In genomic region chr3:187079090-187080022, GRCh38 we compare ENCODE assay signal across 22 cellular contexts. TPM values are rescaled to one million over a fixed set of nuclear protein-coding genes. Genes with fewer than 3 reads are reported as not detected.
DNase-seq lines count a peak whose midpoint lies in the region; ATAC-seq, FAIRE-seq and TF ChIP-seq lines count a peak whose summit lies in the region.
"Had no signal": no experiment of that assay in that cellular context is flagged by ENCODE, and none has a peak within 500 bp of the region (broad histone marks: within the 10 kb centered on the region; RNA-seq: fewer than 3 reads in every experiment).

No MANE protein-coding gene starts in this region.

- H2BK20ac ChIP-seq in H1 (ENCODE audit: low read length), result no peak overlapping the region

- DNase-seq in activated T-cell treated with anti-CD3 and anti-CD28 coated beads, Interleukin-2, amount 50 U/mL, for 24 hours, result no peak
- DNase-seq in activated T-cell treated with anti-CD3 and anti-CD28 coated beads, Interleukin-2, amount 50 U/mL, for 1 hour, result no peak
- DNase-seq in H1 (ENCODE audit: low read depth in 1 of 2, low spot score in 2 of 2), result peak in 1 of 2 experiments; percentile 44
- DNase-seq in superior temporal gyrus (ENCODE audit: extremely low spot score), result no peak
- DNase-seq in stimulated activated CD4-positive, alpha-beta T cell treated with anti-CD3 and anti-CD28 coated beads, Interleukin-1b, Interleukin-23, amount 100 ng/mL, for 48 hours, result no peak
- DNase-seq: cortex of kidney; DMS 273 treated with DMSO at 0.1 percent for 48 hours; NCI-H1417; NCI-H2171; NCI-H526; sigmoid colon; stimulated activated CD4-positive, alpha-beta T cell treated with anti-CD3 and anti-CD28 coated beads, Interleukin-2, amount 100 ng/mL, for 24 hours; uterus had no signal

- TF ChIP-seq EP300 in H1 (IDR thresholded peaks at IDR 0.05; ENCODE audit: borderline replicate concordance in 1 of 2, low read depth in 2 of 2, low read length in 2 of 2), result no peak

- H3K27ac Mint-ChIP-seq in activated T-cell treated with anti-CD3 and anti-CD28 coated beads, Interleukin-2, amount 50 U/mL, for 24 hours, result peak overlapping the region; percentile 69
- peak overlapping the region; percentile 51 for H3K27ac Mint-ChIP-seq in stimulated activated memory B cell treated with anti-CD40 and anti-IgM and Interleukin-4, amounts not matched to agents 10 μg/mL and 1 μg/mL and 100 μg/mL, for 72 hours

- H3K36me3 ChIP-seq in HUES64 (ENCODE audit: insufficient read depth, low read length) (peaks cover 38% of the 10 kb centered on the region), H1 (ENCODE audit: control insufficient read depth in 2 of 4, insufficient read depth in 4 of 4, low read length in 3 of 4) (peaks cover 4 to 37% (median 17%) of the 10 kb centered on the region in 4 experiments; a peak in 7 of 8 replicates)
- H3K36me3 ChIP-seq: breast epithelium, sigmoid colon, uterus had no signal

- H3K4ac ChIP-seq in H1 (replicated peaks; ENCODE audit: insufficient read length, low read depth, low read length), result no peak overlapping the region

- H2AK5ac ChIP-seq in H1 (ENCODE audit: low read depth, low read length), result no peak overlapping the region

- no peak for TF ChIP-seq CTCF in H1 (IDR thresholded peaks at IDR 0.05; ENCODE audit: control extremely low read depth in 1 of 3, insufficient read depth in 1 of 3, low read depth in 1 of 3, low read length in 3 of 3)

- no peaks in the 10 kb centered on the region; the same call in 1 of the 2 replicates for H3K79me1 ChIP-seq in H1 (ENCODE audit: low read depth, low read length)

- no peak overlapping the region for H3K4me3 Mint-ChIP-seq in activated T-cell treated with anti-CD3 and anti-CD28 coated beads, Interleukin-2, amount 50 U/mL, for 24 hours
- no peak overlapping the region for H3K4me3 Mint-ChIP-seq in stimulated activated memory B cell treated with anti-CD40 and anti-IgM and Interleukin-4, amounts not matched to agents 10 μg/mL and 1 μg/mL and 100 μg/mL, for 72 hours

- CTCF ChIA-PET in H1 (lab: Charles Lee; ENCODE audit: partially characterized antibody), result interaction anchor here (0.6 kb wide), 1 partner anchor 62 kb away, joined by 3 read pairs; no protein-coding TSS in a partner anchor

- no peaks in the 10 kb centered on the region for H3K27me3 Mint-ChIP-seq in activated T-cell treated with anti-CD3 and anti-CD28 coated beads, Interleukin-2, amount 50 U/mL, for 24 hours
- no peaks in the 10 kb centered on the region for H3K27me3 Mint-ChIP-seq in stimulated activated memory B cell treated with anti-CD40 and anti-IgM and Interleukin-4, amounts not matched to agents 10 μg/mL and 1 μg/mL and 100 μg/mL, for 72 hours

- peak; percentile 41 for ATAC-seq in stimulated activated memory B cell treated with anti-CD40 and anti-IgM and Interleukin-4, amounts not matched to agents 10 μg/mL and 1 μg/mL and 100 μg/mL, for 72 hours
- no peak for ATAC-seq in HG02588 (IDR thresholded peaks at IDR 0.05; ENCODE audit: unreplicated experiment)
- ATAC-seq: A549 had no signal

- no peak overlapping the region for H2BK120ac ChIP-seq in H1 (replicated peaks; ENCODE audit: low read depth, low read length)

- H3K56ac ChIP-seq in H1 (replicated peaks; ENCODE audit: insufficient read length, low read depth, low read length), result no peak overlapping the region

- H4K5ac ChIP-seq in H1 (ENCODE audit: insufficient read length, low read depth, low read length), result no peak overlapping the region

- no peak for FAIRE-seq in H1 (lab: Jason Lieb, UNC)
- FAIRE-seq: A549, islet of Langerhans had no signal

- H3K79me2 ChIP-seq in H1 (ENCODE audit: control insufficient read depth in 1 of 2, insufficient read depth in 2 of 2, low read length in 2 of 2), result no peaks in the 10 kb centered on the region

- no peak overlapping the region for H2BK15ac ChIP-seq in H1 (ENCODE audit: low read length)

- no peak overlapping the region for H4K8ac ChIP-seq in H1 (ENCODE audit: extremely low read depth, insufficient read depth, low read length)

- peaks cover 15% of the 10 kb centered on the region for H3K4me1 ChIP-seq in HUES64 (ENCODE audit: insufficient read depth, low read length)
- peaks cover 0 to 4% (median 2%) of the 10 kb centered on the region in 4 experiments; a peak in 1 of 7 replicates for H3K4me1 ChIP-seq in H1 (replicated peaks in 1 of 4; ENCODE audit: control insufficient read depth in 3 of 4, insufficient read depth in 4 of 4, low read length in 3 of 4)
- H3K4me1 ChIP-seq: A549, BLaER1, breast epithelium, sigmoid colon, uterus had no signal

- no peaks in the 10 kb centered on the region for H3K27me3 ChIP-seq in HUES64 (ENCODE audit: insufficient read depth, low read length)
- H3K27me3 ChIP-seq in H1 (replicated peaks in 1 of 4; ENCODE audit: control insufficient read depth in 3 of 4, extremely low read depth in 1 of 4, insufficient read depth in 3 of 4, low read length in 3 of 4), result no peaks in the 10 kb centered on the region
- H3K27me3 ChIP-seq: BLaER1, breast epithelium, sigmoid colon, uterus had no signal

- no peaks in the 10 kb centered on the region for H4K20me1 ChIP-seq in H1 (replicated peaks in 1 of 2; ENCODE audit: control insufficient read depth in 1 of 2, insufficient read depth in 2 of 2, low read length in 2 of 2)

- H3K9me3 ChIP-seq in HUES64 (ENCODE audit: insufficient read depth, low read depth, low read length) (no peaks in the 10 kb centered on the region), H1 (ENCODE audit: insufficient read depth in 2 of 2, low read depth in 1 of 2, low read length in 1 of 2) (no peaks in the 10 kb centered on the region)
- H3K9me3 ChIP-seq: A549, BLaER1, breast epithelium, sigmoid colon, uterus had no signal

- H3K4me3 ChIP-seq in HUES64 (ENCODE audit: low read length), result no peak overlapping the region
- H3K4me3 ChIP-seq in H1 (ENCODE audit: extremely low read depth in 1 of 4, insufficient read depth in 2 of 4, low read depth in 3 of 4, low read length in 4 of 4), result no peak overlapping the region
- H3K4me3 ChIP-seq: A549, BLaER1, breast epithelium, lung, sigmoid colon, uterus had no signal

- no peak overlapping the region for H2BK12ac ChIP-seq in H1 (ENCODE audit: low read depth, low read length)

- TF ChIP-seq POLR2A in H1 (IDR thresholded peaks at IDR 0.05; ENCODE audit: control extremely low read depth in 1 of 2, low read depth in 2 of 2, low read length in 2 of 2), result peak in 1 of 2 experiments; percentile 47; a peak in 2 of 3 replicates

- peaks cover 56% of the 10 kb centered on the region for H3K36me3 Mint-ChIP-seq in activated T-cell treated with anti-CD3 and anti-CD28 coated beads, Interleukin-2, amount 50 U/mL, for 24 hours (ENCODE audit: low read depth)
- peaks cover 52% of the 10 kb centered on the region for H3K36me3 Mint-ChIP-seq in stimulated activated memory B cell treated with anti-CD40 and anti-IgM and Interleukin-4, amounts not matched to agents 10 μg/mL and 1 μg/mL and 100 μg/mL, for 72 hours

- H3K14ac ChIP-seq in H1 (ENCODE audit: insufficient read length), result no peak overlapping the region

- no peak overlapping the region for H3K18ac ChIP-seq in H1 (ENCODE audit: extremely low read depth, low read length)

- H3K9ac ChIP-seq in HUES64 (ENCODE audit: low read depth, low read length), result no peak overlapping the region
- no peak overlapping the region for H3K9ac ChIP-seq in H1 (replicated peaks in 1 of 4; ENCODE audit: extremely low read depth in 1 of 4, low read depth in 3 of 4, low read length in 3 of 4)
- H3K9ac ChIP-seq: BLaER1 had no signal

- POLR2A ChIA-PET in H1 (lab: Charles Lee; ENCODE audit: partially characterized antibody), result no interaction called here

- TF ChIP-seq RAD21 in H1 (IDR thresholded peaks at IDR 0.05 in 1 of 2, conservative IDR thresholded peaks at IDR 0.05 in 1 of 2; ENCODE audit: low read depth in 2 of 2, low read length in 2 of 2), result no peak

- no peak overlapping the region for H2AFZ ChIP-seq in H1 (ENCODE audit: low read length)

- H2BK5ac ChIP-seq in H1 (ENCODE audit: low read depth, low read length), result no peak overlapping the region

- H3K23me2 ChIP-seq in H1 (ENCODE audit: low read depth, low read length), result no peaks in the 10 kb centered on the region

- H3K4me1 Mint-ChIP-seq in activated T-cell treated with anti-CD3 and anti-CD28 coated beads, Interleukin-2, amount 50 U/mL, for 24 hours (ENCODE audit: low read depth), result peaks cover 10% of the 10 kb centered on the region
- H3K4me1 Mint-ChIP-seq in stimulated activated memory B cell treated with anti-CD40 and anti-IgM and Interleukin-4, amounts not matched to agents 10 μg/mL and 1 μg/mL and 100 μg/mL, for 72 hours, result peaks cover 31% of the 10 kb centered on the region

- H3K27ac ChIP-seq in HUES64 (ENCODE audit: low read depth, low read length), result peak overlapping the region; percentile 24; the same call in 1 of the 2 replicates
- H3K27ac ChIP-seq in H1 (ENCODE audit: low read depth, low read length), result peak overlapping the region; percentile 27
- H3K27ac ChIP-seq: A549, BLaER1, breast epithelium, sigmoid colon, uterus had no signal

- no peaks in the 10 kb centered on the region for H3K9me3 Mint-ChIP-seq in activated T-cell treated with anti-CD3 and anti-CD28 coated beads, Interleukin-2, amount 50 U/mL, for 24 hours
- no peaks in the 10 kb centered on the region for H3K9me3 Mint-ChIP-seq in stimulated activated memory B cell treated with anti-CD40 and anti-IgM and Interleukin-4, amounts not matched to agents 10 μg/mL and 1 μg/mL and 100 μg/mL, for 72 hours

- H3K23ac ChIP-seq in H1 (ENCODE audit: insufficient read length), result no peak overlapping the region

- H4K91ac ChIP-seq in H1 (replicated peaks; ENCODE audit: insufficient read length, low read length), result no peak overlapping the region

- H3K4me2 ChIP-seq in H1 (ENCODE audit: insufficient read depth in 1 of 2, low read depth in 2 of 2, low read length in 2 of 2), result no peak overlapping the region
- H3K4me2 ChIP-seq: A549, BLaER1 had no signal

- 89% methylated on average over 7 of the region's 8 CpGs for WGBS in HUES64
- WGBS in H1 (ENCODE audit: extremely low coverage in 1 of 2, insufficient coverage in 1 of 2, insufficient read length in 1 of 2, insufficient replicate concordance in 2 of 2, low coverage in 1 of 2, low lambda C conversion rate in 2 of 2, missing lambda C conversion rate in 1 of 2), 2 experiments, result 92 to 100% methylated on average over 1 to 8 of the region's 8 CpGs

TF ChIP-seq in H1, 55 proteins besides CTCF, POLR2A, EP300 and RAD21 (continues in another document):
- TF ChIP-seq NRF1 (IDR thresholded peaks at IDR 0.05; ENCODE audit: low read depth, low read length) (no peak), POLR2AphosphoS5 (IDR thresholded peaks at IDR 0.05; ENCODE audit: low read depth, low read length) (0 out of 2 replicates have a peak, but pooled peaks have one; percentile 33)

RNA-seq across cellular contexts. Expression of gene RPL39L, which starts 59.9 kb away (rescaled TPM):
- polyA plus RNA-seq in HUES64 (2013, experiment 1 of 2), result 38.1 TPM
- 41.1 TPM for polyA plus RNA-seq in HUES64 (2013, experiment 2 of 2)
- total RNA-seq in H1 (2021; fragmentation: NEBNext Ultra II Directional; extraction: Animal tissue kit (Norgen Biotek cat#: 25700)), result 67.7 and 77.0 TPM in 2 replicates
- 36.8 and 51.8 TPM in 2 replicates for polyA plus RNA-seq in H1 (2011; rRNA removed)
- polyA plus RNA-seq in H1 (2011; cell fraction: cytosol; rRNA removed), result 59.5 TPM
- 43.3 TPM for polyA plus RNA-seq in H1 (2011; cell fraction: nucleus; rRNA removed)
- 96.0 to 139 TPM (median 107 TPM) in 4 replicates for polyA plus RNA-seq in H1 (2012, experiment 1 of 2)
- polyA plus RNA-seq in H1 (2012, experiment 2 of 2), result 131 TPM
- 96.7 TPM for polyA plus RNA-seq in H1 (2013, experiment 1 of 2)
- polyA plus RNA-seq in H1 (2013, experiment 2 of 2), result 93.2 TPM
- polyA minus RNA-seq in H1 (2011; rRNA and poly(A)+ RNA removed), result 28.6 and 30.4 TPM in 2 replicates
- polyA minus RNA-seq in H1 (2011; cell fraction: cytosol; rRNA and poly(A)+ RNA removed), result 68.5 TPM
- 96.7 TPM for polyA minus RNA-seq in H1 (2011; cell fraction: nucleus; rRNA and poly(A)+ RNA removed)
- total RNA-seq: HT-29 had no signal
